In the genomic region with DNA sequence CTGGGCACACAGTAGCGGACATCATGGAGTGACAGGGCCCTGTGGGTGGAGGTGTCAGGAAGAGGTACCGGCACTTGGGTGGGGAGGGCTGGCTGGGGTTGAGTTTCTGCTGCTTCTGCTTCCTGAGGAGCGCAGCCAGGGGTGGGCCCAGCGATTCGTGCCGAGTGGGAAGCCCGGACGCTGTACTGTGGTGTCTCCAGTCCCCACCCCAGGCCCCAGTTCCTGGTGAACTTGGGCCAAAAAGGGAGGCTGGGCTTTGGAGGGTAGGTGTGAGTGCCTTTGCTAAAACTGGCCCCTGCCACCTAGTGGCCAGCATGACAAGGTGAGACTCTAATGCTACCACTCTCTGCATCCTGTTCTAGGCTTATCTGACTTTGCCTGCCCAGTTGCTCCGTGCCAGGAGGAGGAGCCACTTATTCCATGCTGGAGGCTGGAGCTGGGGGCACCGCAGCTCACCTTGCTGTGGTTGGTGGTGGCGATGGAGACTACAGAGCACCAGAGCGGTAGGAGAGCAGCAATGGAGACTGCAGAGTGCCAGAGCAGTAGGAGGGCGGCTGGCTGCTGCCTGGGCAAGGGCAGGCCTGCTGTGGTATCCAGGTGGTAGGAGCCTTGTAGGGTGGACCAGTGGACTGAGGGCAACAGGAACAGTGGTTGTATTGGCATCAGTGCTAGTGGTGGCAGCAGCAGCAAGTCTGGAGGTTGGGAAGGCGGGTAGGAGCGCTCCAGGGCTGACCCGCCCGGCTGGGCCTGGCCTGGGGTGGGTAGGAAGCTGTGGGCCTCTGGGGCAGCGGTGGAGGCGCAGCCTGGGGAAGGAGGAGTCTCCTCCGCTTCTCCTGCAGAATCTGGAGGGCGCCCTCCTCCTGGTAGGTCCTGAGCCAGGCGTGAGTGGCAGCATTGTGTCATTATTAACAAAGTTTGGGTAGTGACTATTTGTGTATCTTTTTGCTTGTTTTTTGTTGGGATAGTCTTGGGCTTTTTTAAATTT, we compare ENCODE assay signal across 8 cellular contexts. TPM values are rescaled to one million over a fixed set of nuclear protein-coding genes. Genes with fewer than 3 reads are reported as not detected.
A peak's percentile ranks its signal among the peaks of the same experiment; 100 is the strongest.
DNase-seq lines count a peak whose midpoint lies in the region; ATAC-seq and TF ChIP-seq lines count a peak whose summit lies in the region.

No MANE protein-coding gene starts in this region.

- DNase-seq in G401 (ENCODE audit: low spot score), result peak; percentile 44
- DNase-seq in NCI-H526 (lab: John Stamatoyannopoulos, UW), result peak; percentile 14 to 62
- peak; percentile 26 for DNase-seq in activated naive CD4-positive, alpha-beta T cell treated with anti-CD3 and anti-CD28 coated beads, Interleukin-2, amount 50 U/mL, for 16 hours
- peak; percentile 71 for DNase-seq in islet precursor cell
- no peak for DNase-seq in GM19238 (ENCODE audit: insufficient read length, low spot score)

- in situ Hi-C loops in G401 (cut with HindIII; ENCODE audit: low sequenced_read_pairs), result no loop called here

- H3K27ac ChIP-seq in 22Rv1, result peak overlapping the region; percentile 61

- ATAC-seq in GM19351 (IDR thresholded peaks at IDR 0.05; ENCODE audit: unreplicated experiment), result no peak
- ATAC-seq in HG03571 (IDR thresholded peaks at IDR 0.05; ENCODE audit: unreplicated experiment), result no peak

- peak; percentile 86 for TF ChIP-seq CTCF in 22Rv1 (IDR thresholded peaks at IDR 0.05)

RNA-seq across cellular contexts. Expression of gene RFPL2, which starts 2.2 kb away (rescaled TPM):
- total RNA-seq in G401 (2014; rRNA removed; shearing (Covaris generic)), result 0.85 and 1.8 TPM in 2 replicates

RNA-seq across cellular contexts. Expression of gene C22orf42, which starts 48.0 kb away (rescaled TPM):
- not detected in 2 replicates for total RNA-seq in G401 (2014; rRNA removed; shearing (Covaris generic))

RNA-seq across cellular contexts. Expression of gene SLC5A4, which starts 48.1 kb away (rescaled TPM):
- not detected in 2 replicates for total RNA-seq in G401 (2014; rRNA removed; shearing (Covaris generic))
